Comparison of ENCODE assay signal across 35 cellular contexts in the genomic region with DNA sequence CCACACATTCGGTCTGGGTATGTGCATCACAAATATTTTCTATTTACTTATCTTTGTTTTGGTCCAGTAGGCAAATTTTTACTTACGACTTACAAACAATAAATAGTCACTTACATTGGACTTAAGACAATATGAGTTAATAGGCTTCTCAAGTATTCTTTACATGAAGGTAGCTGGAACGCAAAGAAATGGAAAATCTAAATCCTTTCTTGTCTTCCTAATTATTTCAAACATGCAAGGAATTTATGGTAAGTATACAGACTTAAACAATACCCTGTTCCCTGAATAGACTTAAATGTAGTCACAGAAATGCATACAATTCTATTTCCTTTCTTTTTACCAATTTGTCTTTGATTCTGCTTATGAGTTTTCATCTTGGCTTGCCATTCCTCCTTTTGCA.
"Had no signal": no experiment of that assay in that cellular context is flagged by ENCODE, and none has a peak within 500 bp of the region (broad histone marks: within the 10 kb centered on the region; RNA-seq: fewer than 3 reads in every experiment).

No MANE protein-coding gene starts in this region.

- DNase-seq: activated B cell treated with CpG ODN at 0.5 μM for 24 hours; activated CD4-positive, alpha-beta memory T cell treated with anti-CD3 and anti-CD28 coated beads, Interleukin-2, amount 10 ng/mL, durations not matched to agents 7 days and 5 days; activated CD4-positive, alpha-beta T cell treated with anti-CD3 and anti-CD28 coated beads for 48 hours; activated CD4-positive, CD25-positive, alpha-beta regulatory T cell treated with anti-CD3 and anti-CD28 coated beads, Interleukin-2, amount 50 U/mL, for 72 hours; activated CD8-positive, alpha-beta memory T cell treated with anti-CD3 and anti-CD28 coated beads for 24 hours; activated CD8-positive, alpha-beta memory T cell treated with anti-CD3 and anti-CD28 coated beads, Interleukin-2, amount 10 ng/mL, durations not matched to agents 7 days and 5 days; activated CD8-positive, alpha-beta memory T cell treated with anti-CD3 and anti-CD28 coated beads, Interleukin-2, amount 50 U/mL, for 48 hours; activated effector memory CD4-positive, alpha-beta T cell treated with anti-CD3 and anti-CD28 coated beads, Interleukin-2, amount 50 U/mL, for 16 hours; activated naive CD4-positive, alpha-beta T cell; activated naive CD4-positive, alpha-beta T cell treated with anti-CD3 and anti-CD28 coated beads, Interleukin-2, amount 50 U/mL, for 16 hours; activated naive CD8-positive, alpha-beta T cell treated with anti-CD3 and anti-CD28 coated beads for 36 hours; activated T-cell treated with anti-CD3 and anti-CD28 coated beads, Interleukin-2, amount 50 U/mL, for 48 hours; amniotic stem cell; aorta; Karpas-422; NCI-H1105; NCI-H1417 treated with DMSO at 0.1 percent for 48 hours; NCI-H187 treated with DMSO at 0.1 percent for 48 hours; NCI-H2081; NCI-H2171 treated with DMSO at 0.1 percent for 48 hours; NCI-H2227 treated with DMSO at 0.1 percent for 48 hours; NCI-H446 treated with DMSO at 0.1 percent for 48 hours; NCI-H524; NCI-H69; RPMI8226; SHP77 treated with DMSO at 0.1 percent for 48 hours; SK-N-SH had no signal

- H3K4me1 ChIP-seq: SJSA1 had no signal

- H3K4me1 Mint-ChIP-seq: activated B cell treated with CpG ODN at 0.5 μM for 24 hours; activated T-helper 17 cell treated with anti-CD3 and anti-CD28 coated beads, Interleukin-2, amount 50 U/mL, for 72 hours; central memory CD8-positive, alpha-beta T cell had no signal

- H3K4me3 ChIP-seq: cardiac muscle cell, SJSA1 had no signal

- H3K27ac ChIP-seq: cardiac muscle cell, SJSA1 had no signal

- H3K4me3 Mint-ChIP-seq: activated B cell treated with CpG ODN at 0.5 μM for 24 hours; activated CD4-positive, alpha-beta memory T cell treated with anti-CD3 and anti-CD28 coated beads, Interleukin-2, amount 10 ng/mL, durations not matched to agents 7 days and 5 days; activated CD8-positive, alpha-beta memory T cell treated with anti-CD3 and anti-CD28 coated beads, Interleukin-2, amount 10 ng/mL, durations not matched to agents 7 days and 5 days; activated naive CD8-positive, alpha-beta T cell treated with anti-CD3 and anti-CD28 coated beads for 36 hours; activated T-helper 17 cell treated with anti-CD3 and anti-CD28 coated beads, Interleukin-2, amount 50 U/mL, for 72 hours; central memory CD8-positive, alpha-beta T cell; T-helper 1 cell treated with Interleukin-12 subunit alpha and Interleukin-12 subunit beta and Interleukin-4 antibody, amounts not matched to agents 30 μg/mL and 1 μg/mL, for 36 hours; T-helper 2 cell treated with Interferon-gamma antibody and Interleukin-4, amounts not matched to agents 5 μg/mL and 100 μg/mL, for 36 hours had no signal

- H3K9me3 Mint-ChIP-seq: activated B cell treated with CpG ODN at 0.5 μM for 24 hours; activated CD4-positive, alpha-beta memory T cell treated with anti-CD3 and anti-CD28 coated beads, Interleukin-2, amount 10 ng/mL, durations not matched to agents 7 days and 5 days; activated naive CD8-positive, alpha-beta T cell treated with anti-CD3 and anti-CD28 coated beads for 36 hours; activated T-helper 17 cell treated with anti-CD3 and anti-CD28 coated beads, Interleukin-2, amount 50 U/mL, for 72 hours; central memory CD8-positive, alpha-beta T cell; T-helper 1 cell treated with Interleukin-12 subunit alpha and Interleukin-12 subunit beta and Interleukin-4 antibody, amounts not matched to agents 30 μg/mL and 1 μg/mL, for 36 hours had no signal

- H3K4me2 ChIP-seq: SK-N-SH had no signal

- H3K27me3 ChIP-seq: cardiac muscle cell, SJSA1 had no signal

- H3K36me3 ChIP-seq: cardiac muscle cell, SJSA1 had no signal

- FAIRE-seq: TTC549 had no signal

- H3K9ac ChIP-seq: SK-N-SH had no signal

- H3K9me3 ChIP-seq: SJSA1, SK-N-SH had no signal

- H3K27me3 Mint-ChIP-seq: activated B cell treated with CpG ODN at 0.5 μM for 24 hours; activated CD4-positive, alpha-beta memory T cell treated with anti-CD3 and anti-CD28 coated beads, Interleukin-2, amount 10 ng/mL, durations not matched to agents 7 days and 5 days; activated CD8-positive, alpha-beta memory T cell treated with anti-CD3 and anti-CD28 coated beads, Interleukin-2, amount 10 ng/mL, durations not matched to agents 7 days and 5 days; activated naive CD8-positive, alpha-beta T cell treated with anti-CD3 and anti-CD28 coated beads for 36 hours; activated T-helper 17 cell treated with anti-CD3 and anti-CD28 coated beads, Interleukin-2, amount 50 U/mL, for 72 hours; central memory CD8-positive, alpha-beta T cell had no signal

- H3K27ac Mint-ChIP-seq: activated B cell treated with CpG ODN at 0.5 μM for 24 hours; activated CD4-positive, alpha-beta memory T cell treated with anti-CD3 and anti-CD28 coated beads, Interleukin-2, amount 10 ng/mL, durations not matched to agents 7 days and 5 days; activated CD8-positive, alpha-beta memory T cell treated with anti-CD3 and anti-CD28 coated beads, Interleukin-2, amount 10 ng/mL, durations not matched to agents 7 days and 5 days; activated naive CD8-positive, alpha-beta T cell treated with anti-CD3 and anti-CD28 coated beads for 36 hours; activated T-helper 17 cell treated with anti-CD3 and anti-CD28 coated beads, Interleukin-2, amount 50 U/mL, for 72 hours; T-helper 1 cell treated with Interleukin-12 subunit alpha and Interleukin-12 subunit beta and Interleukin-4 antibody, amounts not matched to agents 30 μg/mL and 1 μg/mL, for 36 hours; T-helper 2 cell treated with Interferon-gamma antibody and Interleukin-4, amounts not matched to agents 5 μg/mL and 100 μg/mL, for 36 hours had no signal

- ATAC-seq: activated CD8-positive, alpha-beta memory T cell treated with anti-CD3 and anti-CD28 coated beads, Interleukin-2, amount 10 ng/mL, durations not matched to agents 7 days and 5 days; activated T-helper 17 cell treated with anti-CD3 and anti-CD28 coated beads, Interleukin-2, amount 50 U/mL, for 72 hours; Panc1 had no signal
